20 cellular contexts compared by ENCODE assay signal in genomic region chr4:146211440-146211839, GRCh38. TPM values are rescaled to one million over a fixed set of nuclear protein-coding genes. Genes with fewer than 3 reads are reported as not detected.
DNase-seq lines count a peak whose midpoint lies in the region; ATAC-seq, FAIRE-seq and TF ChIP-seq lines count a peak whose summit lies in the region.
"Had no signal": no experiment of that assay in that cellular context is flagged by ENCODE, and none has a peak within 500 bp of the region (broad histone marks: within the 10 kb centered on the region; RNA-seq: fewer than 3 reads in every experiment).

No MANE protein-coding gene starts in this region.

- in situ Hi-C loops in GM23248 (cut with MboI), result no loop called here

- ATAC-seq in Right ventricle myocardium superior (ENCODE audit: poor library complexity) (peak; percentile 41), GM21717 (IDR thresholded peaks at IDR 0.05; ENCODE audit: unreplicated experiment) (no peak)
- ATAC-seq: GM23338 had no signal

- H2AFZ ChIP-seq in GM23248, result peak overlapping the region; percentile 21; the same call in 1 of the 2 replicates
- H2AFZ ChIP-seq: GM23338 had no signal

- FAIRE-seq in urothelium cell line (lab: Jason Lieb, UNC), result no peak
- FAIRE-seq: GM12892, GM19239 had no signal

- DNase-seq in Right ventricle myocardium superior (no peak), cardiac septum (ENCODE audit: low spot score) (no peak), GM23248 (peak; percentile 14), fibroblast of mammary gland (ENCODE audit: low read depth) (peak; percentile 12), urothelium cell line (ENCODE audit: low spot score) (peak; percentile 13), NCI-H2171 treated with DMSO at 0.1 percent for 48 hours (lab: John Stamatoyannopoulos, UW) (no peak)
- DNase-seq: C1 segment of cervical spinal cord; Calu3; CD4-positive, alpha-beta T cell; DMS153; DMS79 treated with DMSO at 0.1 percent for 48 hours; GDM1; H7 had no signal

- no peak for TF ChIP-seq CTCF in fibroblast of mammary gland (conservative IDR thresholded peaks at IDR 0.05; ENCODE audit: control insufficient read depth, insufficient read depth, low read depth, low read length)

- no peaks in the 10 kb centered on the region for H3F3A ChIP-seq in GM23248 (ENCODE audit: insufficient read depth)

- no peaks in the 10 kb centered on the region for H3K27me3 ChIP-seq in GM23248 (replicated peaks; ENCODE audit: insufficient read depth)

- no peak overlapping the region for H3K9ac ChIP-seq in GM23248

- H3K4me1 ChIP-seq in GM23248 (ENCODE audit: insufficient read depth), result no peaks in the 10 kb centered on the region

- intact Hi-C loops in Right ventricle myocardium superior (cut with DNase I), result no loop called here
- intact Hi-C loops in cardiac septum (cut with DNase I), result no loop called here

- H3K9me3 ChIP-seq in GM23248 (ENCODE audit: low read depth), result no peaks in the 10 kb centered on the region

- H3K27ac ChIP-seq in GM23248, result no peak overlapping the region

- WGBS in GM23248 (ENCODE audit: low coverage in 1 of 2, low lambda C conversion rate in 2 of 2, missing lambda C conversion rate in 2 of 2), 2 experiments, result 19 to 20% methylated on average over 7 of the region's 7 CpGs

- no peak overlapping the region for H3K4me3 ChIP-seq in GM23248
- H3K4me3 ChIP-seq in fibroblast of mammary gland (ENCODE audit: control insufficient read depth, low read depth, low read length), result no peak overlapping the region
- H3K4me3 ChIP-seq: GM23338 had no signal

- H3K36me3 ChIP-seq in GM23248 (ENCODE audit: low read depth), result no peaks in the 10 kb centered on the region

- no peaks in the 10 kb centered on the region for H4K20me1 ChIP-seq in GM23248 (ENCODE audit: insufficient read depth)

- no peaks in the 10 kb centered on the region for H3K9me2 ChIP-seq in GM23248 (ENCODE audit: insufficient read depth)

- no peak overlapping the region for H3K4me2 ChIP-seq in GM23248 (ENCODE audit: unreplicated experiment)
- H3K4me2 ChIP-seq: GM23338 had no signal

- no peaks in the 10 kb centered on the region for H3K79me2 ChIP-seq in GM23248 (ENCODE audit: insufficient read depth)

RNA-seq across cellular contexts. Expression of gene REELD1, which starts 2.9 kb away (rescaled TPM):
- not detected for total RNA-seq in Right ventricle myocardium superior
- 0.22 TPM for total RNA-seq in cardiac septum
- not detected in 2 replicates for total RNA-seq in GM23248 (2014; rRNA removed; shearing (Covaris generic))
- polyA plus RNA-seq in GM23248 (2016; fragmentation: Nextera tagmentation; extraction: Ambion mirVana), result not detected in 2 replicates
- total RNA-seq: A172, Calu3, GM23338, HT-29 had no signal
- polyA plus RNA-seq: IgD-negative memory B cell had no signal

RNA-seq across cellular contexts. Expression of gene LSM6, which starts 35.9 kb away (rescaled TPM):
- 11.8 TPM for total RNA-seq in Right ventricle myocardium superior
- 11.3 TPM for total RNA-seq in cardiac septum
- 28.8 and 32.3 TPM in 2 replicates for total RNA-seq in GM23248 (2014; rRNA removed; shearing (Covaris generic))
- polyA plus RNA-seq in GM23248 (2016; fragmentation: Nextera tagmentation; extraction: Ambion mirVana), result 38.9 and 40.8 TPM in 2 replicates

Comparison
In these comparisons a context has a peak if more than half of its experiments do, and no peak if none do; other contexts are left out.
1. DNase-seq: peak in GM23248 (single experiment), fibroblast of mammary gland (single experiment) and urothelium cell line (single experiment); none in Right ventricle myocardium superior (single experiment), cardiac septum (single experiment) and NCI-H2171 treated with DMSO at 0.1 percent for 48 hours (single experiment).